Comparison of ENCODE assay signal across 8 cellular contexts in genomic region chr6:35449287-35449881, GRCh38. TPM values are rescaled to one million over a fixed set of nuclear protein-coding genes. Genes with fewer than 3 reads are reported as not detected.
A peak's percentile ranks its signal among the peaks of the same experiment; 100 is the strongest.
DNase-seq lines count a peak whose midpoint lies in the region; ATAC-seq and TF ChIP-seq lines count a peak whose summit lies in the region.

No MANE protein-coding gene starts in this region.

- H3K27ac Mint-ChIP-seq in naive thymus-derived CD8-positive, alpha-beta T cell: peak overlapping the region in 6 of 10 donors; percentile 16 to 73 (median 61)

- H3K4me3 Mint-ChIP-seq in naive thymus-derived CD8-positive, alpha-beta T cell: peak overlapping the region in 1 of 10 donors; percentile 56

- no peaks in the 10 kb centered on the region for H3K27me3 Mint-ChIP-seq in naive thymus-derived CD8-positive, alpha-beta T cell

- no peaks in the 10 kb centered on the region for H3K9me3 Mint-ChIP-seq in naive thymus-derived CD8-positive, alpha-beta T cell

- ATAC-seq in HG03108 (IDR thresholded peaks at IDR 0.05; ENCODE audit: unreplicated experiment) (peak; percentile 27), HG02642 (IDR thresholded peaks at IDR 0.05; ENCODE audit: poor library complexity, unreplicated experiment) (no peak)
- peak; percentile 64 to 76 for ATAC-seq in naive thymus-derived CD8-positive, alpha-beta T cell

- POLR2A ChIA-PET in naive thymus-derived CD8-positive, alpha-beta T cell (lab: Charles Lee): interaction anchor here (0.6 to 6.7 kb wide), 14 partner anchors 12 to 507 kb away, joined by 3 to 67 read pairs (median 4); partner anchors contain the start of genes DEF6, PPARD and RPL10A

- no peaks in the 10 kb centered on the region for H3K36me3 Mint-ChIP-seq in naive thymus-derived CD8-positive, alpha-beta T cell

- H3K4me1 Mint-ChIP-seq in naive thymus-derived CD8-positive, alpha-beta T cell: peaks cover 12 to 50% (median 37%) of the 10 kb centered on the region in 4 donors

- no peak for TF ChIP-seq POLR2A in erythroblast (IDR thresholded peaks at IDR 0.05; ENCODE audit: low read length)

- DNase-seq in EL (peak; percentile 74), NCI-H345 (lab: John Stamatoyannopoulos, UW) (peak; percentile 78), erythroblast (lab: John Stamatoyannopoulos, UW) (peak; percentile 67 to 73)
- DNase-seq in activated CD4-positive, CD25-positive, alpha-beta regulatory T cell treated with anti-CD3 and anti-CD28 coated beads, Interleukin-2, amount 50 U/mL, for 72 hours: peak; percentile 41
- peak in 8 of 10 donors; percentile 18 to 79 (median 34) for DNase-seq in naive thymus-derived CD8-positive, alpha-beta T cell
- DNase-seq in NK-92 treated with Interleukin-12 subunit alpha and Interleukin-12 subunit beta, amount 100 ng/mL, for 24 hours (lab: John Stamatoyannopoulos, UW): no peak

RNA-seq across cellular contexts. Expression of gene FANCE, which starts 2.8 kb away (rescaled TPM):
- 1 to 10 TPM; 9.0 to 9.3 TPM for total RNA-seq in naive thymus-derived CD8-positive, alpha-beta T cell
- polyA plus RNA-seq in naive thymus-derived CD8-positive, alpha-beta T cell: 1 to 10 TPM; 3.2 to 5.5 (median 3.3) TPM

RNA-seq across cellular contexts. Expression of gene RPL10A, which starts 18.8 kb away (rescaled TPM):
- total RNA-seq in naive thymus-derived CD8-positive, alpha-beta T cell: 1,000 to 10,000 TPM; 2,013 to 2,044 TPM
- 1,000 to 10,000 TPM; 1,376 to 1,445 (median 1,413) TPM for polyA plus RNA-seq in naive thymus-derived CD8-positive, alpha-beta T cell

RNA-seq across cellular contexts. Expression of gene TEAD3, which starts 47.5 kb away (rescaled TPM):
- total RNA-seq in naive thymus-derived CD8-positive, alpha-beta T cell: under 1 TPM; 0.47 to 0.58 TPM
- under 1 TPM; 0.05 to 0.16 (median 0.15) TPM for polyA plus RNA-seq in naive thymus-derived CD8-positive, alpha-beta T cell
